Comparison of ENCODE assay signal across 32 cellular contexts in the genomic region with DNA sequence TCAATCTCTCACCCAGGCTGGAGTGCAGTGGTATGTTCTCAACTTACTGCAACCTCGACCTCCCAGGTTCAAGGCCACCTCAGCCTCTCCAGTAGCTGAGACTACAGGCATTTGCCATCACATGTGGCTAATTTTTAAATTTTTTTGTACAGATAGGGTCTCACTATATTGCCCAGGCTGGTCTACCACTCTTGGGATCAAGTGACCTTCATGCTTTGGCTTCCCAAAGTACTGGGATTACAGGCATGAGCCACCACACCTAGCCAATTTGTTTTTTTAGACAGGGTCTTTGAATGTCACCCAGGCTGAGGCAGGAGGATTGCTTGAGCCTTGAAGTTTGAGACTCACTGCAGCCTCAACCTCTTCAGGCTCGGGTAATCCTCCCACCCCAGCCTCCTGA. TPM values are rescaled to one million over a fixed set of nuclear protein-coding genes. Genes with fewer than 3 reads are reported as not detected.
"Had no signal": no experiment of that assay in that cellular context is flagged by ENCODE, and none has a peak within 500 bp of the region (broad histone marks: within the 10 kb centered on the region; RNA-seq: fewer than 3 reads in every experiment).

No MANE protein-coding gene starts in this region.

- H3K4me1 ChIP-seq: colonic mucosa, esophagus muscularis mucosa, gastrocnemius medialis, gastroesophageal sphincter, heart left ventricle had no signal

- DNase-seq: colonic mucosa; cortex of kidney; dermis blood vessel endothelial cell; dorsolateral prefrontal cortex; effector CD4-positive, alpha-beta T cell; effector CD8-positive, alpha-beta T cell; effector memory CD4-positive, alpha-beta T cell; effector memory CD8-positive, alpha-beta T cell; endodermal cell; erythroblast; esophagus squamous epithelium; foreskin fibroblast; foreskin keratinocyte; foreskin melanocyte; gastrocnemius medialis; glutamatergic neuron; head of caudate nucleus; heart left ventricle; heart right ventricle had no signal

- H3K9me3 ChIP-seq: colonic mucosa, esophagus muscularis mucosa, gastrocnemius medialis, gastroesophageal sphincter had no signal

- H3K27ac ChIP-seq: colonic mucosa, coronary artery, dorsolateral prefrontal cortex, epithelial cell of prostate, esophagus muscularis mucosa, esophagus squamous epithelium, foreskin keratinocyte, gastrocnemius medialis, gastroesophageal sphincter, heart left ventricle, heart right ventricle had no signal

- H3K4me3 ChIP-seq: colonic mucosa, coronary artery, dorsolateral prefrontal cortex, esophagus muscularis mucosa, esophagus squamous epithelium, gastrocnemius medialis, gastroesophageal sphincter, heart left ventricle, heart right ventricle had no signal

- ATAC-seq: effector memory CD8-positive, alpha-beta T cell; esophagus mucosa; foreskin keratinocyte; gastrocnemius medialis; gastroesophageal sphincter; heart left ventricle; heart right ventricle had no signal

- H3K36me3 ChIP-seq: colonic mucosa, esophagus muscularis mucosa, esophagus squamous epithelium, gastrocnemius medialis, gastroesophageal sphincter, heart left ventricle, heart right ventricle had no signal

- FAIRE-seq: colon, endometrium, endothelial cell of umbilical vein, frontal cortex had no signal

- H3K27me3 ChIP-seq: colonic mucosa, dorsolateral prefrontal cortex, esophagus muscularis mucosa, esophagus squamous epithelium, foreskin keratinocyte, gastrocnemius medialis, gastroesophageal sphincter, heart left ventricle, heart right ventricle had no signal

RNA-seq across cellular contexts. Expression of a gene that starts 19.0 kb away (rescaled TPM):
- total RNA-seq: dermis microvascular lymphatic vessel endothelial cell, esophagus muscularis mucosa, esophagus squamous epithelium, fibroblast of lung, fibroblast of villous mesenchyme, foreskin keratinocyte, frontal cortex, gastrocnemius medialis, glomerular endothelial cell had no signal
- polyA plus RNA-seq: endothelial cell of umbilical vein, fibroblast of lung had no signal
